12 cellular contexts compared by ENCODE assay signal in the genomic region with DNA sequence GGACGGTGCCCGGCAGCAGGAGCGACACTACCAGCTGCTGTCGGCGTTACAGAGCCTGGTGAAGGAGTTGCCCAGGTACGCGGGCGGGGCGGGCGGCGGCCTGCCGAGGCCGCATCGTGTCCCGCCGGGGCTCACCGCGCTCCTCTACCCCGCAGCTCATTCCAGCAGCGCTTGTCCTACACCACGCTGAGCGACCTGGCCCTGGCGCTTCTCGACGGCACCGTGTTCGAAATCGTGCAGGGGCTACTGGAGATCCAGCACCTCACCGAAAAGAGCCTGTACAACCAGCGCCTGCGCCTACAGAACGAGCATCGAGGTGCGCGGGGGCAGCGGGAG. TPM values are rescaled to one million over a fixed set of nuclear protein-coding genes. Genes with fewer than 3 reads are reported as not detected.
DNase-seq lines count a peak whose midpoint lies in the region; ATAC-seq and TF ChIP-seq lines count a peak whose summit lies in the region.
"Not testable (repeated sequence)": the region's sequence is repeated elsewhere in the genome, so short reads cannot be mapped to it uniquely, and the experiment has no call there.
"Had no signal": no experiment of that assay in that cellular context is flagged by ENCODE, and none has a peak within 500 bp of the region (broad histone marks: within the 10 kb centered on the region; RNA-seq: fewer than 3 reads in every experiment).

No MANE protein-coding gene starts in this region.

- H2BK15ac ChIP-seq in IMR-90 (ENCODE audit: low read depth, low read length): not testable (repeated sequence)

- H3K9ac ChIP-seq in IMR-90 (ENCODE audit: low read depth, low read length): not testable (repeated sequence)

- BruUV-seq in IMR-90 (replicated peaks; lab: Mats Ljungman, UMichigan): not testable (repeated sequence)

- not testable (repeated sequence) for H2BK20ac ChIP-seq in IMR-90 (ENCODE audit: low read depth, low read length)

- peak; percentile 24 for ATAC-seq in GM18907 (IDR thresholded peaks at IDR 0.05; ENCODE audit: unreplicated experiment)
- ATAC-seq in GM21529 (IDR thresholded peaks at IDR 0.05; ENCODE audit: unreplicated experiment): peak; percentile 30
- peak; percentile 25 for ATAC-seq in HG03045 (IDR thresholded peaks at IDR 0.05; ENCODE audit: unreplicated experiment)
- peak; percentile 44 for ATAC-seq in IMR-90 (ENCODE audit: low read depth)
- peak; percentile 42 for ATAC-seq in activated CD8-positive, alpha-beta memory T cell treated with anti-CD3 and anti-CD28 coated beads, Interleukin-2, amount 10 ng/mL, durations not matched to agents 7 days and 5 days
- ATAC-seq in gastroesophageal sphincter: peak; percentile 35
- ATAC-seq in lower lobe of right lung: peak; percentile 52 to 58
- peak; percentile 50 for ATAC-seq in aorta (ENCODE audit: low FRiP score)

- not testable (repeated sequence) for H3K4me3 ChIP-seq in IMR-90 (ENCODE audit: insufficient read depth, low read depth, low read length); gastroesophageal sphincter; lower lobe of right lung; aorta (ENCODE audit: low read length in 2 of 2)

- not testable (repeated sequence) for H3K27ac ChIP-seq in IMR-90 (ENCODE audit: insufficient read depth, low read length); gastroesophageal sphincter; lower lobe of right lung; aorta (ENCODE audit: low read depth in 1 of 2, low read length in 2 of 2)

- H4K91ac ChIP-seq in IMR-90 (ENCODE audit: insufficient read depth, low read depth, low read length): not testable (repeated sequence)

- not testable (repeated sequence) for H3K27me3 Mint-ChIP-seq in activated CD8-positive, alpha-beta memory T cell treated with anti-CD3 and anti-CD28 coated beads, Interleukin-2, amount 10 ng/mL, durations not matched to agents 7 days and 5 days

- TF ChIP-seq RAD21 in IMR-90 (IDR thresholded peaks at IDR 0.05; ENCODE audit: low read length): not testable (repeated sequence)

- dilution Hi-C loops in IMR-90 (cut with HindIII; ENCODE audit: low sequenced_read_pairs, unreplicated experiment): not testable (repeated sequence)

- not testable (repeated sequence) for H3K4me1 Mint-ChIP-seq in activated CD8-positive, alpha-beta memory T cell treated with anti-CD3 and anti-CD28 coated beads, Interleukin-2, amount 10 ng/mL, durations not matched to agents 7 days and 5 days

- not testable (repeated sequence) for H3K27ac Mint-ChIP-seq in activated CD8-positive, alpha-beta memory T cell treated with anti-CD3 and anti-CD28 coated beads, Interleukin-2, amount 10 ng/mL, durations not matched to agents 7 days and 5 days

- not testable (repeated sequence) for TF ChIP-seq POLR2A in IMR-90 (IDR thresholded peaks at IDR 0.05; ENCODE audit: low read depth, low read length); gastroesophageal sphincter (IDR thresholded peaks at IDR 0.05)

- H2AK5ac ChIP-seq in IMR-90 (ENCODE audit: low read depth, low read length): not testable (repeated sequence)

- not testable (repeated sequence) for H3K4ac ChIP-seq in IMR-90 (ENCODE audit: low read depth, low read length)

- not testable (repeated sequence) for H3K18ac ChIP-seq in IMR-90 (ENCODE audit: low read depth, low read length)

- not testable (repeated sequence) for H3K36me3 Mint-ChIP-seq in activated CD8-positive, alpha-beta memory T cell treated with anti-CD3 and anti-CD28 coated beads, Interleukin-2, amount 10 ng/mL, durations not matched to agents 7 days and 5 days

- H3K4me3 Mint-ChIP-seq in activated CD8-positive, alpha-beta memory T cell treated with anti-CD3 and anti-CD28 coated beads, Interleukin-2, amount 10 ng/mL, durations not matched to agents 7 days and 5 days: not testable (repeated sequence)

- H2BK120ac ChIP-seq in IMR-90 (ENCODE audit: low read depth, low read length): not testable (repeated sequence)

- H4K5ac ChIP-seq in IMR-90 (ENCODE audit: low read depth, low read length): not testable (repeated sequence)

- not testable (repeated sequence) for H4K20me1 ChIP-seq in IMR-90 (ENCODE audit: insufficient read depth, low read length)

- intact Hi-C loops in IMR-90 (cut with micrococcal nuclease); lower lobe of right lung (cut with DNase I); aorta (cut with DNase I): not testable (repeated sequence)

- not testable (repeated sequence) for TF ChIP-seq EP300 in gastroesophageal sphincter (IDR thresholded peaks at IDR 0.05)

- in situ Hi-C loops in IMR-90 (cut with MboI; ENCODE audit: low sequenced_read_pairs): not testable (repeated sequence)

- H3K9me3 Mint-ChIP-seq in activated CD8-positive, alpha-beta memory T cell treated with anti-CD3 and anti-CD28 coated beads, Interleukin-2, amount 10 ng/mL, durations not matched to agents 7 days and 5 days (ENCODE audit: low read depth): not testable (repeated sequence)

- not testable (repeated sequence) for H3K9me3 ChIP-seq in IMR-90 (ENCODE audit: control insufficient read depth, insufficient read depth, low read length); gastroesophageal sphincter; lower lobe of right lung; aorta (ENCODE audit: control insufficient read depth, low read length)

- not testable (repeated sequence) for TF ChIP-seq CTCF in IMR-90 (conservative IDR thresholded peaks at IDR 0.05; ENCODE audit: low read depth, low read length); gastroesophageal sphincter (IDR thresholded peaks at IDR 0.05); lower lobe of right lung (IDR thresholded peaks at IDR 0.05)

- not testable (repeated sequence) for DNase-seq in IMR-90; activated CD8-positive, alpha-beta memory T cell treated with anti-CD3 and anti-CD28 coated beads, Interleukin-2, amount 10 ng/mL, durations not matched to agents 7 days and 5 days; lower lobe of right lung; aorta

- not testable (repeated sequence) for H4K8ac ChIP-seq in IMR-90 (ENCODE audit: low read depth in 2 of 2, low read length in 2 of 2)

- H3K4me1 ChIP-seq in IMR-90 (ENCODE audit: control insufficient read depth, insufficient read depth, low read length); gastroesophageal sphincter; lower lobe of right lung; aorta (ENCODE audit: control insufficient read depth in 1 of 2, insufficient read depth in 2 of 2, low read length in 2 of 2): not testable (repeated sequence)

- POLR2A ChIA-PET in IMR-90 (lab: Charles Lee; ENCODE audit: unreplicated experiment): not testable (repeated sequence)

- not testable (repeated sequence) for H3K4me2 ChIP-seq in IMR-90 (ENCODE audit: low read depth, low read length)

- H3K14ac ChIP-seq in IMR-90 (replicated peaks; ENCODE audit: low read depth, low read length): not testable (repeated sequence)

- CTCF ChIA-PET in IMR-90 (lab: Yijun Ruan, JAX): not testable (repeated sequence)
- CTCF ChIA-PET in activated CD8-positive, alpha-beta memory T cell treated with anti-CD3 and anti-CD28 coated beads, Interleukin-2, amount 10 ng/mL, durations not matched to agents 7 days and 5 days (lab: Charles Lee): interaction anchor here (1.0 to 1.4 kb wide), 2 partner anchors 27 to 238 kb away, joined by 3 to 4 read pairs; a partner anchor contains a TSS

- not testable (repeated sequence) for H3K9me1 ChIP-seq in IMR-90 (ENCODE audit: insufficient read depth, low read length)

- H3K79me1 ChIP-seq in IMR-90 (ENCODE audit: low read depth in 1 of 2, low read length in 2 of 2): not testable (repeated sequence)

- H3K23ac ChIP-seq in IMR-90 (ENCODE audit: low read depth, low read length): not testable (repeated sequence)

- H2BK5ac ChIP-seq in IMR-90 (ENCODE audit: low read depth, low read length, poor library complexity, severe bottlenecking): not testable (repeated sequence)

- H3K27me3 ChIP-seq in IMR-90 (ENCODE audit: control insufficient read depth, insufficient read depth, low read length); gastroesophageal sphincter; lower lobe of right lung (ENCODE audit: low read depth); aorta (ENCODE audit: control insufficient read depth in 1 of 2, insufficient read depth in 2 of 2, low read length in 1 of 2): not testable (repeated sequence)

- not testable (repeated sequence) for H3K56ac ChIP-seq in IMR-90 (ENCODE audit: extremely low read depth, insufficient read depth, low read length)

- H3K36me3 ChIP-seq in IMR-90 (ENCODE audit: control insufficient read depth, insufficient read depth, low read length); gastroesophageal sphincter; lower lobe of right lung; aorta (ENCODE audit: control insufficient read depth in 1 of 2, insufficient read depth in 2 of 2, low read length in 1 of 2): not testable (repeated sequence)

- WGBS in IMR-90 (ENCODE audit: extremely low coverage in 2 of 2, insufficient read length in 1 of 2), 2 experiments: no CpG with 5 or more reads among the region's 36 CpGs
- no CpG with 5 or more reads among the region's 36 CpGs for WGBS in gastroesophageal sphincter (ENCODE audit: low coverage in 1 of 2), 2 donors
- WGBS in aorta, 2 donors: no CpG with 5 or more reads among the region's 36 CpGs

- not testable (repeated sequence) for H2AFZ ChIP-seq in IMR-90 (replicated peaks; ENCODE audit: low read length, poor library complexity)

- H2AK9ac ChIP-seq in IMR-90 (replicated peaks; ENCODE audit: low read depth, low read length, poor library complexity): not testable (repeated sequence)

RNA-seq across cellular contexts. Expression of a gene that starts 0.3 kb away (rescaled TPM):
- total RNA-seq in IMR-90 (2012; rRNA removed) (0.54 and 0.56 TPM in 2 replicates), gastroesophageal sphincter (1 to 10 TPM; 1.1 to 7.9 (median 3.2) TPM), lower lobe of right lung (4.5 TPM), aorta (1 to 10 TPM in 1 of 2 donors, under 1 TPM in 1; 0.88 to 1.7 TPM)
- polyA plus RNA-seq in IMR-90 (2012; rRNA removed) (0.58 and 1.9 TPM in 2 replicates), aorta (1 to 10 TPM; 3.3 to 5.8 TPM)
- 0.75 and 2.8 TPM in 2 replicates for polyA plus RNA-seq in IMR-90 (2012; cell fraction: cytosol; rRNA removed)
- 2.9 and 4.4 TPM in 2 replicates for polyA plus RNA-seq in IMR-90 (2012; cell fraction: nucleus; rRNA removed; ENCODE audit: low replicate concordance)
- 1 to 10 TPM in 1 of 2 experiments, under 1 TPM in 1; 0.96 to 1.1 TPM for total RNA-seq in activated CD8-positive, alpha-beta memory T cell treated with anti-CD3 and anti-CD28 coated beads, Interleukin-2, amount 10 ng/mL, durations not matched to agents 7 days and 5 days

RNA-seq across cellular contexts. Expression of a gene that starts 29.7 kb away (rescaled TPM):
- total RNA-seq in IMR-90 (2012; rRNA removed) (not detected in 2 replicates), gastroesophageal sphincter (10 to 100 TPM in 1 of 4 donors, 1 to 10 TPM in 2, under 1 TPM in 1; 0.52 to 12.3 (median 3.0) TPM), lower lobe of right lung (33.9 TPM), aorta (1 to 10 TPM; 1.0 to 1.9 TPM)
- polyA plus RNA-seq in IMR-90 (2012; rRNA removed) (0.02 TPM in 1 of 2 replicates, not detected in the other), aorta (1 to 10 TPM; 1.5 to 2.3 TPM)
- polyA plus RNA-seq in IMR-90 (2012; cell fraction: cytosol; rRNA removed): not detected in 2 replicates
- polyA plus RNA-seq in IMR-90 (2012; cell fraction: nucleus; rRNA removed; ENCODE audit: low replicate concordance): 0.02 and 0.06 TPM in 2 replicates
- total RNA-seq in activated CD8-positive, alpha-beta memory T cell treated with anti-CD3 and anti-CD28 coated beads, Interleukin-2, amount 10 ng/mL, durations not matched to agents 7 days and 5 days: 1 to 10 TPM in 1 of 2 experiments, not detected in 1; 1.0 TPM
- total RNA-seq: activated naive CD8-positive, alpha-beta T cell treated with anti-CD3 and anti-CD28 coated beads for 36 hours; CD4-positive, CD25-positive, alpha-beta regulatory T cell; glomerular endothelial cell; M059J had no signal
- polyA plus RNA-seq: CD4-positive, CD25-positive, alpha-beta regulatory T cell had no signal
